ENCODE assay signal across 8 cellular contexts in genomic region chr20:53611449-53611894, GRCh38. TPM values are rescaled to one million over a fixed set of nuclear protein-coding genes. Genes with fewer than 3 reads are reported as not detected.
DNase-seq lines count a peak whose midpoint lies in the region; FAIRE-seq lines count a peak whose summit lies in the region.

No MANE protein-coding gene starts in this region.

- peak; percentile 27 for FAIRE-seq in urothelium cell line (lab: Jason Lieb, UNC)

- peaks cover 41% of the 10 kb centered on the region for H3K4me1 ChIP-seq in adipocyte (ENCODE audit: control insufficient read depth, insufficient read depth, low read length)

- CTCF ChIA-PET in activated CD4-positive, alpha-beta memory T cell treated with anti-CD3 and anti-CD28 coated beads for 36 hours (lab: Charles Lee), result interaction anchor here (1.5 to 4.8 kb wide), 2 partner anchors 11 to 329 kb away, joined by 3 to 25 read pairs; no protein-coding TSS in a partner anchor

- peak overlapping the region; percentile 64 for H3K27ac Mint-ChIP-seq in activated T-cell treated with anti-CD3 and anti-CD28 coated beads, Interleukin-2, amount 50 U/mL, for 24 hours
- no peak overlapping the region for H3K27ac Mint-ChIP-seq in activated CD4-positive, alpha-beta memory T cell treated with anti-CD3 and anti-CD28 coated beads for 36 hours

- intact Hi-C loops in activated CD4-positive, alpha-beta memory T cell treated with anti-CD3 and anti-CD28 coated beads for 36 hours (cut with micrococcal nuclease), result no loop called here

- no peak overlapping the region for H3K4me3 Mint-ChIP-seq in activated T-cell treated with anti-CD3 and anti-CD28 coated beads, Interleukin-2, amount 50 U/mL, for 24 hours
- H3K4me3 Mint-ChIP-seq in activated CD4-positive, alpha-beta memory T cell treated with anti-CD3 and anti-CD28 coated beads for 36 hours, result no peak overlapping the region

- H3K36me3 Mint-ChIP-seq in activated T-cell treated with anti-CD3 and anti-CD28 coated beads, Interleukin-2, amount 50 U/mL, for 24 hours (ENCODE audit: low read depth), result peaks cover 9% of the 10 kb centered on the region
- peaks cover 8% of the 10 kb centered on the region for H3K36me3 Mint-ChIP-seq in activated CD4-positive, alpha-beta memory T cell treated with anti-CD3 and anti-CD28 coated beads for 36 hours

- no peaks in the 10 kb centered on the region for H3K27me3 Mint-ChIP-seq in activated T-cell treated with anti-CD3 and anti-CD28 coated beads, Interleukin-2, amount 50 U/mL, for 24 hours
- no peaks in the 10 kb centered on the region for H3K27me3 Mint-ChIP-seq in activated CD4-positive, alpha-beta memory T cell treated with anti-CD3 and anti-CD28 coated beads for 36 hours

- POLR2A ChIA-PET in activated CD4-positive, alpha-beta memory T cell treated with anti-CD3 and anti-CD28 coated beads for 36 hours (lab: Charles Lee), result no interaction called here

- peaks cover 40% of the 10 kb centered on the region for H3K4me1 Mint-ChIP-seq in activated T-cell treated with anti-CD3 and anti-CD28 coated beads, Interleukin-2, amount 50 U/mL, for 24 hours (ENCODE audit: low read depth)
- peaks cover 32% of the 10 kb centered on the region for H3K4me1 Mint-ChIP-seq in activated CD4-positive, alpha-beta memory T cell treated with anti-CD3 and anti-CD28 coated beads for 36 hours (ENCODE audit: low read depth)

- H3K9me3 ChIP-seq in adipocyte (ENCODE audit: control insufficient read depth, low read length), result no peaks in the 10 kb centered on the region

- no peaks in the 10 kb centered on the region for H3K9me3 Mint-ChIP-seq in activated T-cell treated with anti-CD3 and anti-CD28 coated beads, Interleukin-2, amount 50 U/mL, for 24 hours
- H3K9me3 Mint-ChIP-seq in activated CD4-positive, alpha-beta memory T cell treated with anti-CD3 and anti-CD28 coated beads for 36 hours, result no peaks in the 10 kb centered on the region

- no peaks in the 10 kb centered on the region for H3K36me3 ChIP-seq in adipocyte (ENCODE audit: control insufficient read depth, insufficient read depth, low read length, severe bottlenecking)

- H3K9ac ChIP-seq in adipocyte (ENCODE audit: low read length), result peak overlapping the region; percentile 74

- H3K27me3 ChIP-seq in adipocyte (replicated peaks; ENCODE audit: control insufficient read depth, insufficient read depth, low read length), result no peaks in the 10 kb centered on the region

- peak overlapping the region; percentile 39 for H3K4me3 ChIP-seq in adipocyte (ENCODE audit: low read length)

- DNase-seq in activated T-cell treated with anti-CD3 and anti-CD28 coated beads, Interleukin-2, amount 50 U/mL, for 24 hours, result no peak
- DNase-seq in activated T-cell treated with anti-CD3 and anti-CD28 coated beads for 4 hours, result no peak
- DNase-seq in HUDEP-2 (lab: John Stamatoyannopoulos, UW; ENCODE audit: unreplicated experiment in 76 of 76), result peak in 68 of 76 experiments; percentile 26 to 86 (median 62)
- DNase-seq in adipocyte (ENCODE audit: low read depth), result peak; percentile 94
- DNase-seq in left kidney (ENCODE audit: low read depth, low spot score), result peak; percentile 25
- DNase-seq in urothelium cell line (ENCODE audit: low spot score), result peak; percentile 90
- DNase-seq in LoVo (ENCODE audit: low spot score), result no peak
- DNase-seq in activated CD4-positive, alpha-beta memory T cell treated with anti-CD3 and anti-CD28 coated beads for 36 hours, result no peak

RNA-seq across cellular contexts. Expression of gene ZNF217, which starts 17.8 kb away (rescaled TPM):
- 10 to 100 TPM; 56.3 to 57.5 TPM for total RNA-seq in activated CD4-positive, alpha-beta memory T cell treated with anti-CD3 and anti-CD28 coated beads for 36 hours

Comparison
In these comparisons a context has a peak if more than half of its experiments do, and no peak if none do; other contexts are left out.
1. DNase-seq: peak in HUDEP-2 (68 of 76), adipocyte (single experiment), left kidney (single experiment) and urothelium cell line (single experiment); none in activated T-cell treated with anti-CD3 and anti-CD28 coated beads, Interleukin-2, amount 50 U/mL, for 24 hours (single experiment), activated T-cell treated with anti-CD3 and anti-CD28 coated beads for 4 hours (single experiment), LoVo (single experiment) and activated CD4-positive, alpha-beta memory T cell treated with anti-CD3 and anti-CD28 coated beads for 36 hours (single experiment).